16 cellular contexts compared by ENCODE assay signal in genomic region chr2:234792566-234792965, GRCh38.
A peak's percentile ranks its signal among the peaks of the same experiment; 100 is the strongest.
DNase-seq lines count a peak whose midpoint lies in the region; ATAC-seq, FAIRE-seq and TF ChIP-seq lines count a peak whose summit lies in the region.
"Had no signal": no experiment of that assay in that cellular context is flagged by ENCODE, and none has a peak within 500 bp of the region (broad histone marks: within the 10 kb centered on the region; RNA-seq: fewer than 3 reads in every experiment).

No MANE protein-coding gene starts in this region.

- H3K9me3 ChIP-seq in neuron (ENCODE audit: low read length) = no peaks in the 10 kb centered on the region
- H3K9me3 ChIP-seq: right atrium auricular region had no signal

- H3K36me3 ChIP-seq in neuron (ENCODE audit: insufficient read depth, low read length) = no peaks in the 10 kb centered on the region
- H3K36me3 ChIP-seq: right atrium auricular region had no signal

- H3K27me3 ChIP-seq in neuron (ENCODE audit: insufficient read depth, low read length) = no peaks in the 10 kb centered on the region
- H3K27me3 ChIP-seq: right atrium auricular region had no signal

- peak; percentile 29 for DNase-seq in ELF-1 (ENCODE audit: low read depth, low spot score)
- peak; percentile 73 for DNase-seq in NCI-H2227 (lab: John Stamatoyannopoulos, UW; ENCODE audit: unreplicated experiment)
- DNase-seq in epidermal melanocyte (ENCODE audit: insufficient read length, low spot score) = peak; percentile 57
- DNase-seq in GM12892 (ENCODE audit: insufficient read length) = no peak
- DNase-seq in OCI-M1 (lab: John Stamatoyannopoulos, UW) = no peak
- DNase-seq: activated T-cell treated with anti-CD3 and anti-CD28 coated beads, Interleukin-2, amount 50 U/mL, for 4 hours; DMS53; kidney; NCI-H2171; stimulated activated CD4-positive, alpha-beta T cell treated with anti-CD3 and anti-CD28 coated beads, Interleukin-4, amount 100 ng/mL, for 24 hours had no signal

- peak overlapping the region; percentile 16 for H3K4me3 ChIP-seq in neuron (ENCODE audit: low read length)
- H3K4me3 ChIP-seq: right atrium auricular region had no signal

- no peak for FAIRE-seq in GM12892 (lab: Jason Lieb, UNC)
- FAIRE-seq: GM12891, kidney had no signal

- peak overlapping the region; percentile 18 for H2AFZ ChIP-seq in neuron (ENCODE audit: low read depth, low read length)

- ATAC-seq in GM21447 (IDR thresholded peaks at IDR 0.05; ENCODE audit: unreplicated experiment) (no peak), HG03025 (IDR thresholded peaks at IDR 0.05; ENCODE audit: low FRiP score, unreplicated experiment) (no peak)
- ATAC-seq: activated T-cell treated with anti-CD3 and anti-CD28 coated beads, Interleukin-2, amount 50 U/mL, for 4 hours; stimulated activated memory B cell treated with anti-CD40 and anti-IgM and Interleukin-4, amounts not matched to agents 10 μg/mL and 1 μg/mL and 100 μg/mL, for 72 hours had no signal

- TF ChIP-seq POLR2A in GM12892 (IDR thresholded peaks at IDR 0.05; ENCODE audit: low read depth, low read length) = no peak

- peaks cover 52% of the 10 kb centered on the region for H3K4me1 ChIP-seq in neuron (ENCODE audit: insufficient read depth, low read length)
- H3K4me1 ChIP-seq: right atrium auricular region had no signal

Comparison
In these comparisons a context has a peak if more than half of its experiments do, and no peak if none do; other contexts are left out.
1. DNase-seq: peak in ELF-1 (single experiment), NCI-H2227 (single experiment) and epidermal melanocyte (single experiment); none in GM12892 (single experiment) and OCI-M1 (single experiment).